30 cellular contexts compared by ENCODE assay signal in genomic region chr2:27237341-27237945, GRCh38. TPM values are rescaled to one million over a fixed set of nuclear protein-coding genes. Genes with fewer than 3 reads are reported as not detected.
"Had no signal": no experiment of that assay in that cellular context is flagged by ENCODE, and none has a peak within 500 bp of the region (broad histone marks: within the 10 kb centered on the region; RNA-seq: fewer than 3 reads in every experiment).

No MANE protein-coding gene starts in this region.

- H3K9me3 ChIP-seq: esophagus muscularis mucosa, gastroesophageal sphincter, heart left ventricle, pancreas, right atrium auricular region, spleen, testis, tibial artery had no signal

- H3K27ac ChIP-seq: esophagus muscularis mucosa, foreskin keratinocyte, gastroesophageal sphincter, heart left ventricle, hepatocyte, pancreas, right atrium auricular region, skin epidermis, spleen, testis, tibial artery had no signal

- DNase-seq: cortex of kidney; foreskin keratinocyte; heart left ventricle; kidney; mesendoderm; midbrain; nephron progenitor cell; occipital lobe; pancreas; stimulated activated CD4-positive, alpha-beta T cell treated with anti-CD3 and anti-CD28 coated beads, Interleukin-4, amount 100 ng/mL, for 4 hours; stimulated activated naive CD8-positive, alpha-beta T cell treated with anti-CD3 and anti-CD28 coated beads, Interleukin-15, Interleukin-2, amounts not matched to agents 100 U/mL and 50 U/mL, for 24 hours; substantia nigra; testis; tibial artery had no signal

- H3K27ac Mint-ChIP-seq: nephron progenitor cell; progenitor cell of endocrine pancreas; stimulated activated memory B cell treated with anti-CD40 and anti-IgM and Interleukin-4, amounts not matched to agents 10 μg/mL and 1 μg/mL and 100 μg/mL, for 72 hours; type B pancreatic cell had no signal

- H3K4me2 ChIP-seq: hepatocyte had no signal

- ATAC-seq: foreskin keratinocyte; gastroesophageal sphincter; heart left ventricle; left lobe of liver; naive thymus-derived CD8-positive, alpha-beta T cell; pancreas; stimulated activated memory B cell treated with anti-CD40 and anti-IgM and Interleukin-4, amounts not matched to agents 10 μg/mL and 1 μg/mL and 100 μg/mL, for 72 hours; stimulated activated naive CD8-positive, alpha-beta T cell treated with anti-CD3 and anti-CD28 coated beads, Interleukin-15, Interleukin-2, amounts not matched to agents 100 U/mL and 50 U/mL, for 24 hours had no signal

- FAIRE-seq: kidney, pancreas had no signal

- H3K4me1 Mint-ChIP-seq: nephron progenitor cell; stimulated activated memory B cell treated with anti-CD40 and anti-IgM and Interleukin-4, amounts not matched to agents 10 μg/mL and 1 μg/mL and 100 μg/mL, for 72 hours had no signal

- H3K27me3 ChIP-seq: esophagus muscularis mucosa, foreskin keratinocyte, gastroesophageal sphincter, heart left ventricle, hepatocyte, pancreas, right atrium auricular region, spleen, testis, tibial artery had no signal

- H3K9me3 Mint-ChIP-seq: naive thymus-derived CD8-positive, alpha-beta T cell; nephron progenitor cell; stimulated activated memory B cell treated with anti-CD40 and anti-IgM and Interleukin-4, amounts not matched to agents 10 μg/mL and 1 μg/mL and 100 μg/mL, for 72 hours; type B pancreatic cell had no signal

- H3K4me3 ChIP-seq: esophagus muscularis mucosa, gastroesophageal sphincter, heart left ventricle, hepatocyte, pancreas, right atrium auricular region, skin epidermis, spleen, testis, tibial artery had no signal

- H3K4me1 ChIP-seq: esophagus muscularis mucosa, foreskin keratinocyte, gastroesophageal sphincter, pancreas, right atrium auricular region, spleen, testis, tibial artery had no signal

- H2AFZ ChIP-seq: hepatocyte had no signal

- H3K4me3 Mint-ChIP-seq: naive thymus-derived CD8-positive, alpha-beta T cell; nephron progenitor cell; stimulated activated memory B cell treated with anti-CD40 and anti-IgM and Interleukin-4, amounts not matched to agents 10 μg/mL and 1 μg/mL and 100 μg/mL, for 72 hours; type B pancreatic cell had no signal

- H3K79me2 ChIP-seq: hepatocyte had no signal

- H3K27me3 Mint-ChIP-seq: naive thymus-derived CD8-positive, alpha-beta T cell; progenitor cell of endocrine pancreas; stimulated activated memory B cell treated with anti-CD40 and anti-IgM and Interleukin-4, amounts not matched to agents 10 μg/mL and 1 μg/mL and 100 μg/mL, for 72 hours; type B pancreatic cell had no signal

RNA-seq across cellular contexts. Expression of gene SLC30A3, which starts 25.4 kb away (rescaled TPM):
- total RNA-seq: epithelial cell of proximal tubule; esophagus muscularis mucosa; gastroesophageal sphincter; left lobe of liver; liver; mucosa of gallbladder; naive thymus-derived CD8-positive, alpha-beta T cell; progenitor cell of endocrine pancreas had no signal
- polyA plus RNA-seq: hepatocyte had no signal

RNA-seq across cellular contexts. Expression of gene DNAJC5G, which starts 37.8 kb away (rescaled TPM):
- total RNA-seq: epithelial cell of proximal tubule; fibroblast of lung; foreskin keratinocyte; gastroesophageal sphincter; hepatocyte; kidney; left lobe of liver; liver; mucosa of gallbladder; naive thymus-derived CD8-positive, alpha-beta T cell; occipital lobe; progenitor cell of endocrine pancreas; spleen had no signal
- polyA plus RNA-seq: fibroblast of lung; foreskin keratinocyte; hepatocyte; liver; naive thymus-derived CD8-positive, alpha-beta T cell; spleen; urinary bladder had no signal
